Comparison of ENCODE assay signal across 8 cellular contexts in the genomic region with DNA sequence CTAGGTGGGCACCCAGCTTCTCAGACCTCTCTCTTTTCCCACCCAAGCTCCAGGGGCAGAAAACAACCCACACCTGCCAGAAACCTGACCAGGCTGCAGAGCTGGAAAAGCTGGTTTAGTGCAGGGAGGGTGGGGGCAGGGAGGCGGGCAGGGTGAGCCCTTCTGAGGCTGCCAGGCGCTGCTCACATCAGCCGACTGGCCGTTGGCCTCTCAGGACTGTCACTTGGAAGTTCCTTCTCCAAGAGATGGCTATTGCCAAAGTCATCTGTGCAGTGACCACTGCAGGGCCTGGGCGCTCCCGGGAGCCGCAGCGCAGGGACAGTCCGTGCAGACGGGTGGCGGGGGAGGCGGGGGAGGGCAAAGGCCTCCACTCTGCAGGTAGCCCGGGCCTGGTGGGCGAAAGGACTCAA.
DNase-seq lines count a peak whose midpoint lies in the region; ATAC-seq and TF ChIP-seq lines count a peak whose summit lies in the region.

No MANE protein-coding gene starts in this region.

- peak overlapping the region; percentile 84 for H3K4me3 Mint-ChIP-seq in CD8-positive, alpha-beta T cell

- POLR2A ChIA-PET in CD8-positive, alpha-beta T cell (lab: Charles Lee) = interaction anchor here (0.9 to 2.6 kb wide), 12 partner anchors 13 to 209 kb away, joined by 3 to 17 read pairs (median 4); a partner anchor contains a TSS

- H3K9me3 Mint-ChIP-seq in CD8-positive, alpha-beta T cell = no peaks in the 10 kb centered on the region

- H3K27me3 Mint-ChIP-seq in CD8-positive, alpha-beta T cell (ENCODE audit: low read depth) = no peaks in the 10 kb centered on the region

- no peak for TF ChIP-seq CTCF in CD8-positive, alpha-beta T cell (IDR thresholded peaks at IDR 0.05)
- no peak for TF ChIP-seq CTCF in left lung (IDR thresholded peaks at IDR 0.05)
- no peak for TF ChIP-seq CTCF in testis (IDR thresholded peaks at IDR 0.05)

- no peaks in the 10 kb centered on the region for H3K27me3 ChIP-seq in CD8-positive, alpha-beta T cell (ENCODE audit: insufficient read depth, low read length)
- H3K27me3 ChIP-seq in left lung (no peaks in the 10 kb centered on the region), testis (no peaks in the 10 kb centered on the region)

- peak in 3 of 7 experiments; percentile 11 to 57 (median 17) for DNase-seq in CD8-positive, alpha-beta T cell
- peak; percentile 39 for DNase-seq in NCI-H128 (lab: John Stamatoyannopoulos, UW; ENCODE audit: unreplicated experiment)
- DNase-seq in caudate nucleus (lab: John Stamatoyannopoulos, UW) = peak in 4 of 61 donors; percentile 28 to 59 (median 50)
- DNase-seq in left lung = peak; percentile 75 to 87
- DNase-seq in testis = peak; percentile 85
- DNase-seq in superior temporal gyrus (ENCODE audit: extremely low spot score) = no peak
- no peak for DNase-seq in occipital lobe (lab: John Stamatoyannopoulos, UW)

- peak overlapping the region; percentile 46 for H3K4me3 ChIP-seq in CD8-positive, alpha-beta T cell (ENCODE audit: low read depth, low read length)
- H3K4me3 ChIP-seq in left lung (peak overlapping the region; percentile 37 to 52), testis (peak overlapping the region; percentile 56 to 62)

- H3K36me3 ChIP-seq in CD8-positive, alpha-beta T cell (ENCODE audit: insufficient read depth, low read length) = no peaks in the 10 kb centered on the region
- H3K36me3 ChIP-seq in left lung = no peaks in the 10 kb centered on the region
- no peaks in the 10 kb centered on the region for H3K36me3 ChIP-seq in testis (ENCODE audit: low read depth, missing control alignments)

- H3K27ac ChIP-seq in CD8-positive, alpha-beta T cell (ENCODE audit: low read depth, low read length) = peak overlapping the region; percentile 77
- peak overlapping the region; percentile 90 for H3K27ac ChIP-seq in caudate nucleus (ENCODE audit: low read depth, low read length)
- peak overlapping the region; percentile 94 to 98 for H3K27ac ChIP-seq in left lung
- peak overlapping the region; percentile 89 to 95 for H3K27ac ChIP-seq in testis

- CTCF ChIA-PET in CD8-positive, alpha-beta T cell (lab: Charles Lee) = interaction anchor here (0.9 to 3.6 kb wide), 9 partner anchors 17 to 243 kb away, joined by 3 to 14 read pairs (median 3); no protein-coding TSS in a partner anchor

- H3K36me3 Mint-ChIP-seq in CD8-positive, alpha-beta T cell = no peaks in the 10 kb centered on the region

- H3K4me1 Mint-ChIP-seq in CD8-positive, alpha-beta T cell (ENCODE audit: low read depth) = peaks cover 15% of the 10 kb centered on the region

- no peak for ATAC-seq in CD8-positive, alpha-beta T cell
- ATAC-seq in left lung (peak; percentile 86), GM19035 (IDR thresholded peaks at IDR 0.05; ENCODE audit: unreplicated experiment) (no peak)

- peaks cover 18% of the 10 kb centered on the region for H3K4me1 ChIP-seq in CD8-positive, alpha-beta T cell (ENCODE audit: insufficient read depth, low read length)
- H3K4me1 ChIP-seq in left lung = peaks cover 7 to 33% of the 10 kb centered on the region in 2 donors
- peaks cover 13% of the 10 kb centered on the region for H3K4me1 ChIP-seq in testis

- intact Hi-C loops in CD8-positive, alpha-beta T cell (cut with DNase I, micrococcal nuclease) = loop anchor here (1.0 to 10.0 kb wide), 8 partner anchors 30 to 227 kb away; no protein-coding TSS in a partner anchor
- intact Hi-C loops in left lung (cut with DNase I) = no loop called here
- intact Hi-C loops in testis (cut with DNase I; ENCODE audit: low total_unique reads) = no loop called here

- H3K9me3 ChIP-seq in CD8-positive, alpha-beta T cell (ENCODE audit: low read length) = no peaks in the 10 kb centered on the region
- H3K9me3 ChIP-seq in left lung (no peaks in the 10 kb centered on the region), testis (no peaks in the 10 kb centered on the region)

- TF ChIP-seq POLR2A in testis (IDR thresholded peaks at IDR 0.05) = no peak

- H3K27ac Mint-ChIP-seq in CD8-positive, alpha-beta T cell = peak overlapping the region; percentile 94

- WGBS in testis, 2 donors = 1 to 11% methylated on average over 4 to 14 of the region's 14 CpGs

Comparison
In these comparisons a context has a peak if more than half of its experiments do, and no peak if none do; other contexts are left out.
1. DNase-seq: peak in NCI-H128 (single experiment), left lung (2 of 2) and testis (single experiment); none in superior temporal gyrus (single experiment) and occipital lobe (single experiment).
2. intact Hi-C loops: an anchor here in CD8-positive, alpha-beta T cell (1.0 to 10.0 kb wide); none called in left lung and testis.
3. Peak in every context shown above with its lines, with median percentiles within 50 percentile points of each other: H3K27ac ChIP-seq and H3K4me3 ChIP-seq.